Comparison of ENCODE assay signal across 25 cellular contexts in genomic region chr12:53667080-53667479, GRCh38.
"Had no signal": no experiment of that assay in that cellular context is flagged by ENCODE, and none has a peak within 500 bp of the region (broad histone marks: within the 10 kb centered on the region; RNA-seq: fewer than 3 reads in every experiment).

No MANE protein-coding gene starts in this region.

- H2AFZ ChIP-seq: hepatocyte had no signal

- H3K4me3 ChIP-seq: ascending aorta, coronary artery, esophagus muscularis mucosa, hepatocyte, mucosa of descending colon, right lobe of liver, thoracic aorta had no signal

- H3K27me3 ChIP-seq: ascending aorta, esophagus muscularis mucosa, hepatocyte, right lobe of liver had no signal

- H3K27ac ChIP-seq: hepatocyte, right lobe of liver, thoracic aorta had no signal

- H3K4me2 ChIP-seq: hepatocyte had no signal

- H3K4me1 ChIP-seq: ascending aorta, right lobe of liver had no signal

- ATAC-seq: activated T-cell treated with anti-CD3 and anti-CD28 coated beads, Interleukin-2, amount 50 U/mL, for 4 hours; effector memory CD8-positive, alpha-beta T cell; natural killer cell treated with Interleukin-12 subunit alpha and Interleukin-12 subunit beta and Interleukin-15 and Interleukin-18, amount 100 ng/mL, for 72 hours; right lobe of liver; stimulated activated effector memory CD8-positive, alpha-beta T cell treated with anti-CD3 and anti-CD28 coated beads, Interleukin-12 subunit alpha, Interleukin-12 subunit beta, amount 100 ng/mL, for 72 hours had no signal

- H3K4me1 Mint-ChIP-seq: activated B cell treated with CpG ODN at 0.5 μM for 24 hours had no signal

- H3K9me3 Mint-ChIP-seq: activated B cell treated with CpG ODN at 0.5 μM for 24 hours; activated naive CD8-positive, alpha-beta T cell treated with anti-CD3 and anti-CD28 coated beads for 36 hours; activated T-cell treated with anti-CD3 and anti-CD28 coated beads, Interleukin-2, amount 50 U/mL, for 4 hours; brain; effector memory CD8-positive, alpha-beta T cell; natural killer cell treated with Interleukin-12 subunit alpha and Interleukin-12 subunit beta and Interleukin-15 and Interleukin-18, amount 100 ng/mL, for 72 hours; stimulated activated effector memory CD8-positive, alpha-beta T cell treated with anti-CD3 and anti-CD28 coated beads, Interleukin-12 subunit alpha, Interleukin-12 subunit beta, amount 100 ng/mL, for 72 hours; stimulated activated naive CD8-positive, alpha-beta T cell treated with anti-CD3 and anti-CD28 coated beads, Interleukin-15, Interleukin-2, amounts not matched to agents 100 ng/mL and 50 ng/mL, for 24 hours had no signal

- H3K27ac Mint-ChIP-seq: activated B cell treated with CpG ODN at 0.5 μM for 24 hours; activated naive CD8-positive, alpha-beta T cell treated with anti-CD3 and anti-CD28 coated beads for 36 hours; natural killer cell treated with Interleukin-12 subunit alpha and Interleukin-12 subunit beta and Interleukin-15 and Interleukin-18, amount 100 ng/mL, for 72 hours; stimulated activated effector memory CD8-positive, alpha-beta T cell treated with anti-CD3 and anti-CD28 coated beads, Interleukin-12 subunit alpha, Interleukin-12 subunit beta, amount 100 ng/mL, for 72 hours; stimulated activated naive CD8-positive, alpha-beta T cell treated with anti-CD3 and anti-CD28 coated beads, Interleukin-15, Interleukin-2, amounts not matched to agents 100 ng/mL and 50 ng/mL, for 24 hours had no signal

- H3K4me3 Mint-ChIP-seq: activated B cell treated with CpG ODN at 0.5 μM for 24 hours; activated naive CD8-positive, alpha-beta T cell treated with anti-CD3 and anti-CD28 coated beads for 36 hours; activated T-cell treated with anti-CD3 and anti-CD28 coated beads, Interleukin-2, amount 50 U/mL, for 4 hours; brain; effector memory CD8-positive, alpha-beta T cell; natural killer cell treated with Interleukin-12 subunit alpha and Interleukin-12 subunit beta and Interleukin-15 and Interleukin-18, amount 100 ng/mL, for 72 hours; stimulated activated effector memory CD8-positive, alpha-beta T cell treated with anti-CD3 and anti-CD28 coated beads, Interleukin-12 subunit alpha, Interleukin-12 subunit beta, amount 100 ng/mL, for 72 hours; stimulated activated naive CD8-positive, alpha-beta T cell treated with anti-CD3 and anti-CD28 coated beads, Interleukin-15, Interleukin-2, amounts not matched to agents 100 ng/mL and 50 ng/mL, for 24 hours had no signal

- H3K9me3 ChIP-seq: ascending aorta, esophagus muscularis mucosa, mucosa of descending colon, right lobe of liver, thoracic aorta had no signal

- H3K27me3 Mint-ChIP-seq: activated B cell treated with CpG ODN at 0.5 μM for 24 hours; activated naive CD8-positive, alpha-beta T cell treated with anti-CD3 and anti-CD28 coated beads for 36 hours; brain; effector memory CD8-positive, alpha-beta T cell; natural killer cell treated with Interleukin-12 subunit alpha and Interleukin-12 subunit beta and Interleukin-15 and Interleukin-18, amount 100 ng/mL, for 72 hours; stimulated activated naive CD8-positive, alpha-beta T cell treated with anti-CD3 and anti-CD28 coated beads, Interleukin-15, Interleukin-2, amounts not matched to agents 100 ng/mL and 50 ng/mL, for 24 hours had no signal

- DNase-seq: activated B cell treated with CpG ODN at 0.5 μM for 24 hours; activated CD8-positive, alpha-beta memory T cell treated with anti-CD3 and anti-CD28 coated beads, Interleukin-2, amount 50 U/mL, for 48 hours; activated naive CD4-positive, alpha-beta T cell treated with Interleukin-2 at 50 U/mL for 16 hours; activated naive CD8-positive, alpha-beta T cell treated with anti-CD3 and anti-CD28 coated beads for 36 hours; activated T-cell treated with anti-CD3 and anti-CD28 coated beads, Interleukin-2, amount 50 U/mL, for 4 hours; effector memory CD8-positive, alpha-beta T cell; glutamatergic neuron; kidney; mesendoderm; posterior cingulate gyrus; right lobe of liver; small intestine; stimulated activated CD4-positive, alpha-beta T cell treated with anti-CD3 and anti-CD28 coated beads, Interleukin-4, amount 100 ng/mL, for 24 hours; T-helper 2 cell; trophoblast cell had no signal
